Comparison of ENCODE assay signal across 1 cellular context in genomic region chr5:1833264-1834021, GRCh38.
TF ChIP-seq lines count a peak whose summit lies in the region.

No MANE protein-coding gene starts in this region.

TF ChIP-seq in H1, 55 proteins besides CTCF, POLR2A, EP300 and RAD21:
- TF ChIP-seq SP1 (IDR thresholded peaks at IDR 0.05; ENCODE audit: low read depth, low read length) = no peak
- TF ChIP-seq EZH2 (IDR thresholded peaks at IDR 0.05; ENCODE audit: low read depth, low read length, severe bottlenecking) = no peak
- no peak for TF ChIP-seq BCL11A (IDR thresholded peaks at IDR 0.05; ENCODE audit: low read depth in 2 of 2, low read length in 2 of 2)
- TF ChIP-seq HDAC2 (IDR thresholded peaks at IDR 0.05; ENCODE audit: borderline replicate concordance in 1 of 2, low read depth in 2 of 2, low read length in 2 of 2) = no peak
- no peak for TF ChIP-seq RNF2 (IDR thresholded peaks at IDR 0.05; ENCODE audit: borderline replicate concordance, low read depth, low read length, missing control alignments, poor library complexity, severe bottlenecking)
- no peak for TF ChIP-seq SIX5 (IDR thresholded peaks at IDR 0.05; ENCODE audit: low read depth, low read length)
- no peak for TF ChIP-seq SIRT6 (IDR thresholded peaks at IDR 0.05; ENCODE audit: low read length)
- no peak for TF ChIP-seq SUZ12 (IDR thresholded peaks at IDR 0.05; ENCODE audit: low read length)
- TF ChIP-seq E2F6 (IDR thresholded peaks at IDR 0.05) = no peak
- no peak for TF ChIP-seq GABPA (IDR thresholded peaks at IDR 0.05; ENCODE audit: borderline replicate concordance, insufficient read depth, low read length)
- TF ChIP-seq CBX5 (IDR thresholded peaks at IDR 0.05; ENCODE audit: low read depth, low read length) = no peak
- no peak for TF ChIP-seq EGR1 (IDR thresholded peaks at IDR 0.05; ENCODE audit: borderline replicate concordance, low read depth, low read length)
- no peak for TF ChIP-seq SAP30 (IDR thresholded peaks at IDR 0.05; ENCODE audit: insufficient read depth, insufficient replicate concordance, low read length)
- no peak for TF ChIP-seq KDM5A (IDR thresholded peaks at IDR 0.05; ENCODE audit: low read length)
- TF ChIP-seq CREB1 (IDR thresholded peaks at IDR 0.05) = no peak
